ENCODE assay signal across 1 cellular context in genomic region chr17:76267051-76267576, GRCh38.
TF ChIP-seq lines count a peak whose summit lies in the region.

No MANE protein-coding gene starts in this region.

TF ChIP-seq in WTC11, 78 proteins besides CTCF, POLR2A, EP300 and RAD21 (continued from another document):
- TF ChIP-seq ARID4B (CRISPR knock-in tag; IDR thresholded peaks at IDR 0.05; ENCODE audit: borderline replicate concordance): no peak
- no peak for TF ChIP-seq STAT6 (CRISPR knock-in tag; conservative IDR thresholded peaks at IDR 0.05; ENCODE audit: low read depth)
- TF ChIP-seq ZMAT4 (CRISPR knock-in tag; IDR thresholded peaks at IDR 0.05): no peak
- TF ChIP-seq MXD4 (CRISPR knock-in tag; IDR thresholded peaks at IDR 0.05; ENCODE audit: borderline replicate concordance): no peak
- TF ChIP-seq FOXP1 (CRISPR knock-in tag; IDR thresholded peaks at IDR 0.05; ENCODE audit: borderline replicate concordance): no peak
- no peak for TF ChIP-seq RORB (CRISPR knock-in tag; IDR thresholded peaks at IDR 0.05)
- no peak for TF ChIP-seq ZNF232 (CRISPR knock-in tag; IDR thresholded peaks at IDR 0.05)
- TF ChIP-seq SMAD3 (CRISPR knock-in tag; IDR thresholded peaks at IDR 0.05; ENCODE audit: borderline replicate concordance): no peak
- no peak for TF ChIP-seq ZNF416 (CRISPR knock-in tag; IDR thresholded peaks at IDR 0.05)
- no peak for TF ChIP-seq ELF4 (CRISPR knock-in tag; IDR thresholded peaks at IDR 0.05; ENCODE audit: low read depth)
- no peak for TF ChIP-seq E2F5 (CRISPR knock-in tag; IDR thresholded peaks at IDR 0.05)
- no peak for TF ChIP-seq USF2 (CRISPR knock-in tag; IDR thresholded peaks at IDR 0.05)
- TF ChIP-seq E2F4 (CRISPR knock-in tag; IDR thresholded peaks at IDR 0.05; ENCODE audit: borderline replicate concordance, low read depth): no peak
- no peak for TF ChIP-seq ZNF281 (CRISPR knock-in tag; IDR thresholded peaks at IDR 0.05)
